In the genomic region with DNA sequence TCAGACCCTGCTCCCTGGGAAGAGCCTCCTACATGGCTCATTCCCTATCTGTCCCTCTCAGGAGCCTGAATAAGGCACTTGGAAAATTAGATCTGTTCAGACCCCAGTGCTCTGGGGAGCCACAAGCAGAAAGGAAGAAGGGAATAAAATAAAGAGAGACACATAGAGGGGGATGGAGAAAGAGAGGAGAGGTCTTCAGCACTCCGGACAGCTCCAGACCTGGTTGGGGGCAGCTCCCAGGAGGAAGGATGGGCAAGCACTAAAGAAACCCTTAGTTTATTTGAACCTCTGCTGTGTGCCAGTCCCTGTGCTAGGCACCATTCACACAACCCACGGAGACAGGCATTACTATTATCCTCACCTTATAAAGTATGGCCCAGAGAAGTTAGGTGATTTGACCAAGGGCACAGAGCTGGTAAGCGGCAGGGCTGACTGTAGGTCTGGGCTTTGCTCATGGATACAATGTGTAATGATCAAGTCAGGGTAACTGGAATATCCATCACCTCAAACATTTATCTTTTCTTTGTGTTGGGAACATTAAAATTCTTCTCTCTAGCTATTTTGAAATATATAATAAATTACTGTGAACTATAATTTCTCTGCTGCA, we compare ENCODE assay signal across 26 cellular contexts. TPM values are rescaled to one million over a fixed set of nuclear protein-coding genes. Genes with fewer than 3 reads are reported as not detected.
DNase-seq lines count a peak whose midpoint lies in the region; ATAC-seq and TF ChIP-seq lines count a peak whose summit lies in the region.
"Had no signal": no experiment of that assay in that cellular context is flagged by ENCODE, and none has a peak within 500 bp of the region (broad histone marks: within the 10 kb centered on the region; RNA-seq: fewer than 3 reads in every experiment).

No MANE protein-coding gene starts in this region.

- no peaks in the 10 kb centered on the region for H3K27me3 ChIP-seq in SJCRH30
- H3K27me3 ChIP-seq: colonic mucosa, uterus had no signal

- H4K20me1 ChIP-seq in OCI-LY7 (ENCODE audit: insufficient read depth, low read length): no peaks in the 10 kb centered on the region

- H3K36me3 ChIP-seq in SJCRH30 (no peaks in the 10 kb centered on the region), OCI-LY7 (ENCODE audit: insufficient read depth, low read length) (no peaks in the 10 kb centered on the region)
- H3K36me3 ChIP-seq: cardiac muscle cell, colonic mucosa, heart right ventricle, uterus had no signal

- DNase-seq in activated naive CD4-positive, alpha-beta T cell treated with anti-CD3 and anti-CD28 coated beads, Interleukin-2, amount 10 ng/mL, durations not matched to agents 7 days and 5 days: peak; percentile 35
- no peak for DNase-seq in activated naive CD4-positive, alpha-beta T cell treated with Interleukin-2 at 50 U/mL for 16 hours
- peak; percentile 28 to 52 for DNase-seq in SJCRH30
- peak; percentile 73 for DNase-seq in left kidney (ENCODE audit: low read depth, low spot score)
- DNase-seq in OCI-LY7 (ENCODE audit: low spot score): no peak
- no peak for DNase-seq in HCEC 1CT
- DNase-seq: activated CD4-positive, alpha-beta memory T cell treated with anti-CD3 and anti-CD28 coated beads for 36 hours; activated CD4-positive, CD25-positive, alpha-beta regulatory T cell; activated CD8-positive, alpha-beta memory T cell treated with anti-CD3 and anti-CD28 coated beads, Interleukin-2, amount 50 U/mL, for 48 hours; anterior cingulate cortex; colonic mucosa; effector memory CD8-positive, alpha-beta T cell; heart right ventricle; MV-4-11; NCI-H1694; NCI-H2171; NCI-H510A treated with DMSO at 0.1 percent for 48 hours; PC-9; SHP77; stimulated activated naive CD8-positive, alpha-beta T cell treated with anti-CD3 and anti-CD28 coated beads, Interleukin-15, amount 100 ng/mL, for 72 hours; uterus had no signal

- H3K27ac ChIP-seq in SJCRH30 (no peak overlapping the region), OCI-LY7 (ENCODE audit: low read depth, low read length, poor library complexity, severe bottlenecking) (no peak overlapping the region)
- H3K27ac ChIP-seq: cardiac muscle cell, colonic mucosa, heart right ventricle, PC-9, uterus had no signal

- ATAC-seq in HG02763 (IDR thresholded peaks at IDR 0.05; ENCODE audit: unreplicated experiment): no peak
- ATAC-seq in HG02610 (IDR thresholded peaks at IDR 0.05; ENCODE audit: unreplicated experiment): no peak
- ATAC-seq: effector memory CD8-positive, alpha-beta T cell; esophagus mucosa; heart right ventricle; stimulated activated naive CD8-positive, alpha-beta T cell treated with anti-CD3 and anti-CD28 coated beads, Interleukin-15, amount 100 ng/mL, for 72 hours had no signal

- no peak for TF ChIP-seq CTCF in OCI-LY7 (conservative IDR thresholded peaks at IDR 0.05; ENCODE audit: low read length)

- POLR2A ChIA-PET in OCI-LY7 (lab: Charles Lee): interaction anchor here (0.6 kb wide), 1 partner anchor 1983 kb away, joined by 4 read pairs; no protein-coding TSS in a partner anchor

- peaks cover 3% of the 10 kb centered on the region for H3K4me1 Mint-ChIP-seq in activated naive CD4-positive, alpha-beta T cell treated with anti-CD3 and anti-CD28 coated beads, Interleukin-2, amount 10 ng/mL, durations not matched to agents 7 days and 5 days

- H3K9me3 Mint-ChIP-seq in activated naive CD4-positive, alpha-beta T cell treated with anti-CD3 and anti-CD28 coated beads, Interleukin-2, amount 10 ng/mL, durations not matched to agents 7 days and 5 days: no peaks in the 10 kb centered on the region
- H3K9me3 Mint-ChIP-seq: activated CD4-positive, alpha-beta memory T cell treated with anti-CD3 and anti-CD28 coated beads for 36 hours; effector memory CD8-positive, alpha-beta T cell; stimulated activated naive CD8-positive, alpha-beta T cell treated with anti-CD3 and anti-CD28 coated beads, Interleukin-15, amount 100 ng/mL, for 72 hours had no signal

- H3K4me3 ChIP-seq in SJCRH30: no peak overlapping the region
- H3K4me3 ChIP-seq in OCI-LY7 (ENCODE audit: low read depth, low read length, poor library complexity, severe bottlenecking): no peak overlapping the region
- H3K4me3 ChIP-seq: cardiac muscle cell, colonic mucosa, heart right ventricle, PC-9, uterus had no signal

- intact Hi-C loops in OCI-LY7 (cut with micrococcal nuclease; ENCODE audit: unreplicated experiment): no loop called here

- CTCF ChIA-PET in activated naive CD4-positive, alpha-beta T cell treated with anti-CD3 and anti-CD28 coated beads, Interleukin-2, amount 10 ng/mL, durations not matched to agents 7 days and 5 days (lab: Charles Lee): interaction anchor here (0.9 to 2.8 kb wide), 8 partner anchors 10 to 367 kb away, joined by 3 to 8 read pairs (median 4); no protein-coding TSS in a partner anchor
- CTCF ChIA-PET in OCI-LY7 (lab: Charles Lee; ENCODE audit: unreplicated experiment): no interaction called here

- BruUV-seq in OCI-LY7 (replicated peaks; lab: Mats Ljungman, UMichigan): no TSS peak

- H3K4me3 Mint-ChIP-seq in activated naive CD4-positive, alpha-beta T cell treated with anti-CD3 and anti-CD28 coated beads, Interleukin-2, amount 10 ng/mL, durations not matched to agents 7 days and 5 days: no peak overlapping the region
- H3K4me3 Mint-ChIP-seq: activated CD4-positive, alpha-beta memory T cell treated with anti-CD3 and anti-CD28 coated beads for 36 hours; activated naive CD8-positive, alpha-beta T cell; effector memory CD8-positive, alpha-beta T cell; stimulated activated naive CD8-positive, alpha-beta T cell treated with anti-CD3 and anti-CD28 coated beads, Interleukin-15, amount 100 ng/mL, for 72 hours had no signal

- no peaks in the 10 kb centered on the region for H3K9me3 ChIP-seq in SJCRH30 (replicated peaks)
- no peaks in the 10 kb centered on the region for H3K9me3 ChIP-seq in OCI-LY7 (ENCODE audit: low read length)
- H3K9me3 ChIP-seq: colonic mucosa, heart right ventricle, uterus had no signal

- H3K27ac Mint-ChIP-seq in activated naive CD4-positive, alpha-beta T cell treated with anti-CD3 and anti-CD28 coated beads, Interleukin-2, amount 10 ng/mL, durations not matched to agents 7 days and 5 days: no peak overlapping the region
- H3K27ac Mint-ChIP-seq: activated CD4-positive, alpha-beta memory T cell treated with anti-CD3 and anti-CD28 coated beads for 36 hours; activated naive CD8-positive, alpha-beta T cell; effector memory CD8-positive, alpha-beta T cell; stimulated activated naive CD8-positive, alpha-beta T cell treated with anti-CD3 and anti-CD28 coated beads, Interleukin-15, amount 100 ng/mL, for 72 hours had no signal

- H3K4me2 ChIP-seq in OCI-LY7 (ENCODE audit: low read length): no peak overlapping the region
- H3K4me2 ChIP-seq: PC-9 had no signal

- peaks cover 44% of the 10 kb centered on the region for H3K27me3 Mint-ChIP-seq in activated naive CD4-positive, alpha-beta T cell treated with anti-CD3 and anti-CD28 coated beads, Interleukin-2, amount 10 ng/mL, durations not matched to agents 7 days and 5 days

- H2AFZ ChIP-seq in OCI-LY7 (ENCODE audit: low read length): no peak overlapping the region
- H2AFZ ChIP-seq: PC-9 had no signal

- H3K9me2 ChIP-seq in OCI-LY7 (ENCODE audit: insufficient read depth, low read length): no peaks in the 10 kb centered on the region

- no peaks in the 10 kb centered on the region for H3K36me3 Mint-ChIP-seq in activated naive CD4-positive, alpha-beta T cell treated with anti-CD3 and anti-CD28 coated beads, Interleukin-2, amount 10 ng/mL, durations not matched to agents 7 days and 5 days
- H3K36me3 Mint-ChIP-seq: activated CD4-positive, alpha-beta memory T cell treated with anti-CD3 and anti-CD28 coated beads for 36 hours; activated naive CD8-positive, alpha-beta T cell had no signal

- H3K4me1 ChIP-seq in SJCRH30: no peaks in the 10 kb centered on the region
- no peaks in the 10 kb centered on the region for H3K4me1 ChIP-seq in OCI-LY7 (ENCODE audit: insufficient read depth, low read length, poor library complexity, severe bottlenecking)
- H3K4me1 ChIP-seq: uterus had no signal

- no peaks in the 10 kb centered on the region for H3K79me2 ChIP-seq in OCI-LY7 (ENCODE audit: insufficient read depth, low read depth, low read length)

RNA-seq across cellular contexts. Expression of a gene that starts 53.7 kb away (rescaled TPM):
- total RNA-seq in SJCRH30 (2014; rRNA removed; shearing (Covaris generic)): 0.15 and 0.30 TPM in 2 replicates
- total RNA-seq in OCI-LY7 (2014; rRNA removed; shearing (Covaris generic)): 5.4 and 5.5 TPM in 2 replicates
- total RNA-seq in OCI-LY7 (2022): 15.0 and 25.3 TPM in 2 replicates
- total RNA-seq: PC-9 had no signal

RNA-seq across cellular contexts. Expression of a gene that starts 58.9 kb away (rescaled TPM):
- 18.2 and 21.2 TPM in 2 replicates for total RNA-seq in SJCRH30 (2014; rRNA removed; shearing (Covaris generic))
- 1.5 and 1.8 TPM in 2 replicates for total RNA-seq in OCI-LY7 (2014; rRNA removed; shearing (Covaris generic))
- 1.3 and 1.8 TPM in 2 replicates for total RNA-seq in OCI-LY7 (2022)

Comparison
In these comparisons a context has a peak if more than half of its experiments do, and no peak if none do; other contexts are left out.
1. DNase-seq: peak in activated naive CD4-positive, alpha-beta T cell treated with anti-CD3 and anti-CD28 coated beads, Interleukin-2, amount 10 ng/mL, durations not matched to agents 7 days and 5 days (single experiment), SJCRH30 (2 of 2) and left kidney (single experiment); none in activated naive CD4-positive, alpha-beta T cell treated with Interleukin-2 at 50 U/mL for 16 hours (single experiment), OCI-LY7 (single experiment) and HCEC 1CT (single experiment).